In the genomic region with DNA sequence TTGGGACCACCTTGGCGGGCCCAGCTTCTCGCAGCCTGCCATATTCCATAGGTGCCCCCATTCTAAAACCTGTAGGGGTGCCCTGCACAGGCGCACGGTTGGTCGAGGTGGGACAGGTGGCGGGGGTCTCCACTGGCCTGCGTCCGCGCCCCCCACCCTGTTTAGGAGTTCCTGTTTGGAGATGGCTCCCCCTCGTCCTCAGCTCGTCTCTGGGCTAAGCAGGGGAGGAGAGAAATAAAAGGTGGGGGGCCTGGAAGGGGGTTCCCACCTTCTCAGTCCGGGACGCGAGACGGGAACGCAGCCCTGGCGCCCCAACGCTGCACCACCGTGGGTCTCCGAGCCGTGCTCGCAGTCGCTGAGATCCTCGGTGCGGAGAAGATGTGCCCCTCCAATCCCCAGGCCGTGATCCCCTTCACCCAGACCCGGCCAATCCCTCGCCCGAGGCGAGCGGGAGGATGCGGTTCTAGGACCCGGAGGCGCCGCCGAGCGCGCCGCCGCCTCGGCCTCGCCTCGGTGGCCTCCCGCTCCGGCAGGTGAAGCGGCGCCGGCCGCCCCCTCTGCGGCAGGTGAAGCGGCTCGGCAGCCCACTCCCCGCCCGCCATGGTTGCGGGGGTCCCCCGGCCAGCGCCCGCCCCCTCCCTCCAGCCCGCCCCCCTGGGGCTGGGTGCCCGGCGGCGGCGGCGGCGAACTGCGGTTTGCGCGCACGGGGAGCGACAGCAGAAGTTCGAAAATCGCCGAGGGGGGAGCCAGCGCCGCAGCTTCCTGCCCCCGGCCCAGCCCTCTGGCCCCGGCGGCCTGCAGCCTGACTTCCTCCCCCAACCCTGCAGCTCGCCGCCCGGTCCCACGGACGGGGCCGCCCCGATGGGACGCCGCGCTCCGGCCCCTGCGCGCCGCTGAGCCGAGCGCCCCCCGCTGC, we compare ENCODE assay signal across 8 cellular contexts. TPM values are rescaled to one million over a fixed set of nuclear protein-coding genes. Genes with fewer than 3 reads are reported as not detected.
DNase-seq lines count a peak whose midpoint lies in the region; ATAC-seq lines count a peak whose summit lies in the region.

A gene with protein sequence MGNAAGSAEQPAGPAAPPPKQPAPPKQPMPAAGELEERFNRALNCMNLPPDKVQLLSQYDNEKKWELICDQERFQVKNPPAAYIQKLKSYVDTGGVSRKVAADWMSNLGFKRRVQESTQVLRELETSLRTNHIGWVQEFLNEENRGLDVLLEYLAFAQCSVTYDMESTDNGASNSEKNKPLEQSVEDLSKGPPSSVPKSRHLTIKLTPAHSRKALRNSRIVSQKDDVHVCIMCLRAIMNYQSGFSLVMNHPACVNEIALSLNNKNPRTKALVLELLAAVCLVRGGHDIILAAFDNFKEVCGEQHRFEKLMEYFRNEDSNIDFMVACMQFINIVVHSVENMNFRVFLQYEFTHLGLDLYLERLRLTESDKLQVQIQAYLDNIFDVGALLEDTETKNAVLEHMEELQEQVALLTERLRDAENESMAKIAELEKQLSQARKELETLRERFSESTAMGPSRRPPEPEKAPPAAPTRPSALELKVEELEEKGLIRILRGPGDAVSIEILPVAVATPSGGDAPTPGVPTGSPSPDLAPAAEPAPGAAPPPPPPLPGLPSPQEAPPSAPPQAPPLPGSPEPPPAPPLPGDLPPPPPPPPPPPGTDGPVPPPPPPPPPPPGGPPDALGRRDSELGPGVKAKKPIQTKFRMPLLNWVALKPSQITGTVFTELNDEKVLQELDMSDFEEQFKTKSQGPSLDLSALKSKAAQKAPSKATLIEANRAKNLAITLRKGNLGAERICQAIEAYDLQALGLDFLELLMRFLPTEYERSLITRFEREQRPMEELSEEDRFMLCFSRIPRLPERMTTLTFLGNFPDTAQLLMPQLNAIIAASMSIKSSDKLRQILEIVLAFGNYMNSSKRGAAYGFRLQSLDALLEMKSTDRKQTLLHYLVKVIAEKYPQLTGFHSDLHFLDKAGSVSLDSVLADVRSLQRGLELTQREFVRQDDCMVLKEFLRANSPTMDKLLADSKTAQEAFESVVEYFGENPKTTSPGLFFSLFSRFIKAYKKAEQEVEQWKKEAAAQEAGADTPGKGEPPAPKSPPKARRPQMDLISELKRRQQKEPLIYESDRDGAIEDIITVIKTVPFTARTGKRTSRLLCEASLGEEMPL (plus strand): TSS at position 805 of the 916 bp plus-strand sequence. CDS start 240 bp downstream, outside the sequence.

- H3K27ac ChIP-seq in HUES64 (ENCODE audit: low read depth, low read length) (no peak within 1 kb of the TSS), mesodermal cell (ENCODE audit: low read depth, low read length, severe bottlenecking) (no peak within 1 kb of the TSS), subcutaneous abdominal adipose tissue (ENCODE audit: low read depth, low read length) (peak within 1 kb of the TSS; percentile 50)

- no peaks in the 10 kb centered on the region for H3K27me3 Mint-ChIP-seq in activated CD4-positive, alpha-beta T cell treated with anti-CD3 and anti-CD28 coated beads for 36 hours

- H3K4me1 ChIP-seq in HUES64 (ENCODE audit: insufficient read depth, low read length) (peaks cover 5% of the 10 kb centered on the region; the same call in 1 of the 2 replicates), mesodermal cell (ENCODE audit: control insufficient read depth, insufficient read depth, low read length, poor library complexity, severe bottlenecking) (peaks cover 7% of the 10 kb centered on the region), subcutaneous abdominal adipose tissue (ENCODE audit: control insufficient read depth in 5 of 5, insufficient read depth in 5 of 5, low read length in 5 of 5) (peaks cover 8 to 69% (median 54%) of the 10 kb centered on the region in 5 donors)

- DNase-seq in EL, result peak; percentile 47
- peak; percentile 79 for DNase-seq in activated CD4-positive, alpha-beta T cell treated with anti-CD3 and anti-CD28 coated beads for 36 hours
- DNase-seq in ecto neural progenitor cell (ENCODE audit: low spot score), result peak; percentile 71

- CTCF ChIA-PET in activated CD4-positive, alpha-beta T cell treated with anti-CD3 and anti-CD28 coated beads for 36 hours (lab: Charles Lee), result interaction anchor here (0.6 to 9.3 kb wide), 13 partner anchors 12 to 687 kb away, joined by 3 to 334 read pairs (median 8); a partner anchor contains a TSS

- H3K36me3 Mint-ChIP-seq in activated CD4-positive, alpha-beta T cell treated with anti-CD3 and anti-CD28 coated beads for 36 hours (ENCODE audit: low read depth), result peaks cover 59% of the 10 kb centered on the region

- H3K27me3 ChIP-seq in HUES64 (ENCODE audit: insufficient read depth, low read length) (peaks cover 50% of the 10 kb centered on the region), subcutaneous abdominal adipose tissue (ENCODE audit: control insufficient read depth in 5 of 5, insufficient read depth in 4 of 5, low read length in 5 of 5) (no peaks in the 10 kb centered on the region)

- peak within 1 kb of the TSS; percentile 94 for H3K4me3 Mint-ChIP-seq in activated CD4-positive, alpha-beta T cell treated with anti-CD3 and anti-CD28 coated beads for 36 hours

- intact Hi-C loops in activated CD4-positive, alpha-beta T cell treated with anti-CD3 and anti-CD28 coated beads for 36 hours (cut with DNase I, micrococcal nuclease), result no loop called here

- H3K9ac ChIP-seq in HUES64 (ENCODE audit: low read depth, low read length) (peak within 1 kb of the TSS; percentile 37; the same call in 1 of the 2 replicates), subcutaneous abdominal adipose tissue (ENCODE audit: low read length in 5 of 5) (peak within 1 kb of the TSS in 4 of 5 donors; percentile 22 to 75 (median 66))

- WGBS in HUES64, result 4% methylated on average over 94 of the region's 95 CpGs
- 2 to 6% methylated on average over 51 to 71 of the region's 95 CpGs for WGBS in mesodermal cell (ENCODE audit: insufficient coverage in 2 of 2), 2 experiments

- peak within 1 kb of the TSS; percentile 100 for H3K27ac Mint-ChIP-seq in activated CD4-positive, alpha-beta T cell treated with anti-CD3 and anti-CD28 coated beads for 36 hours

- H3K9me3 ChIP-seq in HUES64 (ENCODE audit: insufficient read depth, low read depth, low read length), result no peaks in the 10 kb centered on the region
- H3K9me3 ChIP-seq in mesodermal cell (ENCODE audit: control insufficient read depth, low read length), result no peaks in the 10 kb centered on the region
- H3K9me3 ChIP-seq in subcutaneous abdominal adipose tissue (ENCODE audit: control insufficient read depth in 5 of 5, low read length in 5 of 5), result no peaks in the 10 kb centered on the region

- ATAC-seq in activated CD4-positive, alpha-beta T cell treated with anti-CD3 and anti-CD28 coated beads for 36 hours, result no peak
- no peak for ATAC-seq in HG03520 (IDR thresholded peaks at IDR 0.05; ENCODE audit: unreplicated experiment)
- ATAC-seq in GM18868 (IDR thresholded peaks at IDR 0.05; ENCODE audit: unreplicated experiment), result no peak

- peak within 1 kb of the TSS; percentile 61 for H3K4me3 ChIP-seq in HUES64 (ENCODE audit: low read length)
- peak within 1 kb of the TSS; percentile 37 for H3K4me3 ChIP-seq in mesodermal cell (ENCODE audit: extremely low read depth, insufficient read depth, low read length, poor library complexity, severe bottlenecking)
- H3K4me3 ChIP-seq in subcutaneous abdominal adipose tissue (ENCODE audit: low read depth in 1 of 5, low read length in 5 of 5), result peak within 1 kb of the TSS; percentile 58 to 77 (median 69)

- H3K4me1 Mint-ChIP-seq in activated CD4-positive, alpha-beta T cell treated with anti-CD3 and anti-CD28 coated beads for 36 hours, result peaks cover 41% of the 10 kb centered on the region

- POLR2A ChIA-PET in activated CD4-positive, alpha-beta T cell treated with anti-CD3 and anti-CD28 coated beads for 36 hours (lab: Charles Lee), result interaction anchor here (0.6 to 2.3 kb wide), 4 partner anchors 14 to 252 kb away, joined by 3 to 11 read pairs (median 5); a partner anchor contains a TSS

- H3K9me3 Mint-ChIP-seq in activated CD4-positive, alpha-beta T cell treated with anti-CD3 and anti-CD28 coated beads for 36 hours (ENCODE audit: low read depth), result no peaks in the 10 kb centered on the region

- H3K36me3 ChIP-seq in HUES64 (ENCODE audit: insufficient read depth, low read length) (no peaks in the 10 kb centered on the region), mesodermal cell (ENCODE audit: control insufficient read depth, insufficient read depth, low read length) (no peaks in the 10 kb centered on the region), subcutaneous abdominal adipose tissue (ENCODE audit: control insufficient read depth in 5 of 5, insufficient read depth in 5 of 5, low read length in 5 of 5) (no peaks in the 10 kb centered on the region)

RNA-seq across cellular contexts. Expression of the gene that starts here (rescaled TPM):
- 4.1 TPM for polyA plus RNA-seq in HUES64 (2013, experiment 1 of 2)
- polyA plus RNA-seq in HUES64 (2013, experiment 2 of 2), result 3.2 TPM
- total RNA-seq in activated CD4-positive, alpha-beta T cell treated with anti-CD3 and anti-CD28 coated beads for 36 hours, result 100 to 1,000 TPM; 268 to 295 TPM
- polyA plus RNA-seq in mesodermal cell (2013, experiment 1 of 2), result 5.7 TPM
- polyA plus RNA-seq in mesodermal cell (2013, experiment 2 of 2), result 3.1 TPM
